In the genomic region with DNA sequence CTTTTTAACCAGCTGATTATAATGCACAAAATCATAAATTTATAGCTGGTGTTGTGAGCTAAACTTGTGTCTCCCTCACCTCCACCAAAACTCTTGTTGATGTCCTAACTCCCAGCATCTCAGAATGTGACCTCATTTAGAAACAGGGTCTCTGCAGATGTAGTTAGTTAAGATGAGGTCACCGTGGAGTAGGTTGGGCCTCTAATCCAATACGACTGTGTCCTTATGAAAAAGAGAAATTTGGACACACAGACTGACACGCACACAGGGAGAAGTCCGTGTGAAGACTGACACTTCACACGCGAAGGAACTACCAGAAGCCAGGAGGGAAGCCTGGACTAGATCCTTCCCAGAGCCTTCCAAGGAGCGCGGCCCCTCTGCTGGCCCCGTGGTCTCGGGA, we compare ENCODE assay signal across 1 cellular context.
TF ChIP-seq lines count a peak whose summit lies in the region.

No MANE protein-coding gene starts in this region.

TF ChIP-seq in WTC11, 78 proteins besides CTCF, POLR2A, EP300 and RAD21 (continued from another document):
- TF ChIP-seq, protein P1, sequence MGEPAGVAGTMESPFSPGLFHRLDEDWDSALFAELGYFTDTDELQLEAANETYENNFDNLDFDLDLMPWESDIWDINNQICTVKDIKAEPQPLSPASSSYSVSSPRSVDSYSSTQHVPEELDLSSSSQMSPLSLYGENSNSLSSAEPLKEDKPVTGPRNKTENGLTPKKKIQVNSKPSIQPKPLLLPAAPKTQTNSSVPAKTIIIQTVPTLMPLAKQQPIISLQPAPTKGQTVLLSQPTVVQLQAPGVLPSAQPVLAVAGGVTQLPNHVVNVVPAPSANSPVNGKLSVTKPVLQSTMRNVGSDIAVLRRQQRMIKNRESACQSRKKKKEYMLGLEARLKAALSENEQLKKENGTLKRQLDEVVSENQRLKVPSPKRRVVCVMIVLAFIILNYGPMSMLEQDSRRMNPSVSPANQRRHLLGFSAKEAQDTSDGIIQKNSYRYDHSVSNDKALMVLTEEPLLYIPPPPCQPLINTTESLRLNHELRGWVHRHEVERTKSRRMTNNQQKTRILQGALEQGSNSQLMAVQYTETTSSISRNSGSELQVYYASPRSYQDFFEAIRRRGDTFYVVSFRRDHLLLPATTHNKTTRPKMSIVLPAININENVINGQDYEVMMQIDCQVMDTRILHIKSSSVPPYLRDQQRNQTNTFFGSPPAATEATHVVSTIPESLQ (CRISPR knock-in tag; IDR thresholded peaks at IDR 0.05), result no peak
